ENCODE assay signal across 8 cellular contexts in genomic region chr4:77052352-77052751, GRCh38. TPM values are rescaled to one million over a fixed set of nuclear protein-coding genes. Genes with fewer than 3 reads are reported as not detected.
DNase-seq lines count a peak whose midpoint lies in the region; ATAC-seq and TF ChIP-seq lines count a peak whose summit lies in the region.

No MANE protein-coding gene starts in this region.

- H3K9me3 Mint-ChIP-seq in CD4-positive, alpha-beta memory T cell = no peaks in the 10 kb centered on the region
- no peaks in the 10 kb centered on the region for H3K9me3 Mint-ChIP-seq in T-cell

- H3K9me3 ChIP-seq in CD4-positive, alpha-beta memory T cell (ENCODE audit: control insufficient read depth in 1 of 2, low read length in 2 of 2) = no peaks in the 10 kb centered on the region

- H3K4me3 Mint-ChIP-seq in CD4-positive, alpha-beta memory T cell = no peak overlapping the region
- H3K4me3 Mint-ChIP-seq in T-cell = no peak overlapping the region

- H3K27me3 ChIP-seq in CD4-positive, alpha-beta memory T cell (ENCODE audit: insufficient read depth, low read length) = no peaks in the 10 kb centered on the region

- H3K27me3 Mint-ChIP-seq in CD4-positive, alpha-beta memory T cell = no peaks in the 10 kb centered on the region
- no peaks in the 10 kb centered on the region for H3K27me3 Mint-ChIP-seq in T-cell

- no peaks in the 10 kb centered on the region for H3K4me1 ChIP-seq in CD4-positive, alpha-beta memory T cell (ENCODE audit: insufficient read depth, low read length)

- H3K36me3 Mint-ChIP-seq in CD4-positive, alpha-beta memory T cell = peaks cover 42 to 72% of the 10 kb centered on the region in 2 donors
- peaks cover 45% of the 10 kb centered on the region for H3K36me3 Mint-ChIP-seq in T-cell

- H3K4me1 Mint-ChIP-seq in CD4-positive, alpha-beta memory T cell = peaks cover 0 to 15% (median 5%) of the 10 kb centered on the region in 4 donors
- H3K4me1 Mint-ChIP-seq in T-cell = peaks cover 4 to 16% (median 5%) of the 10 kb centered on the region in 3 donors

- CTCF ChIA-PET in CD4-positive, alpha-beta memory T cell (lab: Charles Lee; ENCODE audit: partially characterized antibody) = interaction anchor here (0.7 to 9.5 kb wide), 19 partner anchors 7 to 155 kb away, joined by 3 to 148 read pairs (median 6); no protein-coding TSS in a partner anchor
- CTCF ChIA-PET in HEK293T (lab: Yijun Ruan, JAX) = interaction anchor here (1.2 to 3.4 kb wide), 3 partner anchors 9 to 151 kb away, joined by 3 to 19 read pairs (median 4); no protein-coding TSS in a partner anchor
- CTCF ChIA-PET in T-cell (lab: Charles Lee) = interaction anchor here (0.6 to 6.9 kb wide), 10 partner anchors 8 to 530 kb away, joined by 3 to 80 read pairs (median 4); no protein-coding TSS in a partner anchor

- peak in 3 of 4 experiments; percentile 36 to 54 (median 40) for ATAC-seq in T-cell (replicated peaks in 1 of 4)
- no peak for ATAC-seq in HG02623 (IDR thresholded peaks at IDR 0.05; ENCODE audit: unreplicated experiment)
- ATAC-seq in GM18505 (IDR thresholded peaks at IDR 0.05; ENCODE audit: unreplicated experiment) = no peak

- H3K4me3 ChIP-seq in CD4-positive, alpha-beta memory T cell (ENCODE audit: low read length in 2 of 2) = no peak overlapping the region

- no peak overlapping the region for H3K27ac ChIP-seq in CD4-positive, alpha-beta memory T cell (ENCODE audit: low read depth, low read length)

- DNase-seq in CD4-positive, alpha-beta memory T cell = peak in 4 of 5 donors; percentile 38 to 59 (median 42)
- DNase-seq in HEK293T (ENCODE audit: extremely low spot score) (peak; percentile 46), T-cell (peak in 31 of 34 experiments; percentile 23 to 72 (median 50)), amniotic epithelial cell (ENCODE audit: low read depth) (peak; percentile 42), left kidney (ENCODE audit: low read depth, low spot score) (peak; percentile 58)
- DNase-seq in stimulated activated CD8-positive, alpha-beta memory T cell treated with anti-CD3 and anti-CD28 coated beads, Interleukin-4, amount 100 ng/mL, for 48 hours = peak; percentile 80

- peak overlapping the region in 6 of 7 donors; percentile 61 to 70 (median 68) for H3K27ac Mint-ChIP-seq in CD4-positive, alpha-beta memory T cell
- H3K27ac Mint-ChIP-seq in T-cell = peak overlapping the region in 1 of 2 donors; percentile 40

- intact Hi-C loops in CD4-positive, alpha-beta memory T cell (cut with micrococcal nuclease) = loop anchor here (1.0 to 2.0 kb wide), 2 partner anchors 20 to 151 kb away; no protein-coding TSS in a partner anchor

- POLR2A ChIA-PET in CD4-positive, alpha-beta memory T cell (lab: Charles Lee; ENCODE audit: partially characterized antibody) = interaction anchor here (1.0 to 2.7 kb wide), 3 partner anchors 21 to 29 kb away, joined by 3 to 7 read pairs (median 4); no protein-coding TSS in a partner anchor
- POLR2A ChIA-PET in HEK293T (lab: Yijun Ruan, JAX) (interaction anchor here (0.7 kb wide), 1 partner anchor 18 kb away, joined by 3 read pairs; no protein-coding TSS in a partner anchor), T-cell (lab: Charles Lee) (interaction anchor here in 1 of 2 donors (0.5 to 0.6 kb wide), 2 partner anchors 17 to 27 kb away, joined by 3 to 5 read pairs; no protein-coding TSS in a partner anchor)

- no peak for TF ChIP-seq POLR2A in GM18505 (IDR thresholded peaks at IDR 0.05; ENCODE audit: borderline replicate concordance, extremely low read depth, insufficient read depth, insufficient read length)

- peaks cover 62% of the 10 kb centered on the region for H3K36me3 ChIP-seq in CD4-positive, alpha-beta memory T cell (ENCODE audit: insufficient read depth, low read length)

TF ChIP-seq in HEK293T, 16 proteins besides CTCF, POLR2A, EP300 and RAD21:
- TF ChIP-seq L3MBTL2 (conservative IDR thresholded peaks at IDR 0.05) (no peak), FOXA1 (IDR thresholded peaks at IDR 0.05) (no peak), PKNOX1 (IDR thresholded peaks at IDR 0.05) (no peak), LEF1 (IDR thresholded peaks at IDR 0.05; ENCODE audit: borderline replicate concordance) (no peak), ARNT (IDR thresholded peaks at IDR 0.05) (no peak), BHLHE40 (IDR thresholded peaks at IDR 0.05; ENCODE audit: borderline replicate concordance) (no peak), SUZ12 (IDR thresholded peaks at IDR 0.05) (no peak), NFRKB (IDR thresholded peaks at IDR 0.05) (no peak), SP1 (IDR thresholded peaks at IDR 0.05) (no peak), CTBP1 (IDR thresholded peaks at IDR 0.05; ENCODE audit: borderline replicate concordance) (no peak), ZNF384 (IDR thresholded peaks at IDR 0.05) (no peak)

RNA-seq across cellular contexts. Expression of gene CCNI, which starts 23.4 kb away (rescaled TPM):
- 100 to 1,000 TPM; 353 to 360 TPM for total RNA-seq in CD4-positive, alpha-beta memory T cell
- polyA plus RNA-seq in CD4-positive, alpha-beta memory T cell = 100 to 1,000 TPM; 226 to 370 TPM
- 100 to 1,000 TPM; 229 to 359 (median 256) TPM for total RNA-seq in T-cell

Comparison
In these comparisons a context has a peak if more than half of its experiments do, and no peak if none do; other contexts are left out.
1. ATAC-seq: peak in T-cell (3 of 4); none in HG02623 (single experiment) and GM18505 (single experiment).
2. Peak in every context shown above with its lines, with median percentiles within 50 percentile points of each other: DNase-seq.